In genomic region chr3:115676336-115676735, GRCh38 we compare ENCODE assay signal across 24 cellular contexts. TPM values are rescaled to one million over a fixed set of nuclear protein-coding genes. Genes with fewer than 3 reads are reported as not detected.
"Had no signal": no experiment of that assay in that cellular context is flagged by ENCODE, and none has a peak within 500 bp of the region (broad histone marks: within the 10 kb centered on the region; RNA-seq: fewer than 3 reads in every experiment).

No MANE protein-coding gene starts in this region.

- H3K4me1 ChIP-seq: parathyroid adenoma, suprapubic skin, upper lobe of right lung had no signal

- H3K27ac ChIP-seq: cardiac muscle cell, epithelial cell of prostate, parathyroid adenoma, suprapubic skin, tibial artery, upper lobe of right lung had no signal

- FAIRE-seq: frontal cortex had no signal

- H3K36me3 ChIP-seq: cardiac muscle cell, suprapubic skin, tibial artery, upper lobe of right lung had no signal

- H3K9me3 ChIP-seq: suprapubic skin, tibial artery, upper lobe of right lung had no signal

- H3K9ac ChIP-seq: parathyroid adenoma had no signal

- H3K4me3 ChIP-seq: cardiac muscle cell, suprapubic skin, tibial artery, upper lobe of right lung had no signal

- DNase-seq: activated CD4-positive, alpha-beta T cell treated with anti-CD3 and anti-CD28 coated beads for 1 hour; activated CD8-positive, alpha-beta memory T cell treated with anti-CD3 and anti-CD28 coated beads, Interleukin-2, amount 10 ng/mL, durations not matched to agents 7 days and 5 days; activated CD8-positive, alpha-beta T cell treated with anti-CD3 and anti-CD28 coated beads, Interleukin-2, amount 10 ng/mL, durations not matched to agents 7 days and 5 days; activated naive CD4-positive, alpha-beta T cell; activated T-cell treated with anti-CD3 and anti-CD28 coated beads, Interleukin-2, amount 50 U/mL, for 72 hours; aorta; cortex of kidney; islet precursor cell; left cardiac atrium; left ventricle myocardium superior; right cardiac atrium; stimulated activated CD4-positive, alpha-beta T cell treated with anti-CD3 and anti-CD28 coated beads, Interleukin-15, amount 100 ng/mL, for 24 hours; stimulated activated CD4-positive, alpha-beta T cell treated with anti-CD3 and anti-CD28 coated beads, Interleukin-2, amount 100 ng/mL, for 24 hours; stimulated activated naive CD4-positive, alpha-beta T cell; T-helper 2 cell; tibial artery; upper lobe of right lung had no signal

RNA-seq across cellular contexts. Expression of gene GAP43, which starts 53.0 kb away (rescaled TPM):
- total RNA-seq: activated CD8-positive, alpha-beta memory T cell treated with anti-CD3 and anti-CD28 coated beads, Interleukin-2, amount 10 ng/mL, durations not matched to agents 7 days and 5 days; activated CD8-positive, alpha-beta T cell treated with anti-CD3 and anti-CD28 coated beads, Interleukin-2, amount 10 ng/mL, durations not matched to agents 7 days and 5 days; activated T-cell treated with anti-CD3 and anti-CD28 coated beads, Interleukin-2, amount 50 U/mL, for 72 hours; lung microvascular endothelial cell; pulmonary artery endothelial cell; suprapubic skin; upper lobe of right lung had no signal
